1 cellular context compared by ENCODE assay signal in genomic region chr19:19575411-19575810, GRCh38.
TF ChIP-seq lines count a peak whose summit lies in the region.

No MANE protein-coding gene starts in this region.

TF ChIP-seq in SK-N-SH, 30 proteins besides CTCF, POLR2A, EP300 and RAD21 (continued from another document):
- TF ChIP-seq REST (IDR thresholded peaks at IDR 0.05; ENCODE audit: low read depth, low read length) = no peak
- no peak for TF ChIP-seq JUND (IDR thresholded peaks at IDR 0.05)
- no peak for TF ChIP-seq USF1 (IDR thresholded peaks at IDR 0.05; ENCODE audit: borderline replicate concordance, low read depth)
- no peak for TF ChIP-seq USF2 (IDR thresholded peaks at IDR 0.05; ENCODE audit: borderline replicate concordance, low read depth, low read length)
- no peak for TF ChIP-seq RCOR1 (IDR thresholded peaks at IDR 0.05; ENCODE audit: low read length)
- TF ChIP-seq TEAD4 (IDR thresholded peaks at IDR 0.05; ENCODE audit: borderline replicate concordance, insufficient read depth) = no peak
- no peak for TF ChIP-seq YY1 (IDR thresholded peaks at IDR 0.05; ENCODE audit: low read depth)
- TF ChIP-seq FOXM1 (IDR thresholded peaks at IDR 0.05; ENCODE audit: low read depth) = no peak
- no peak for TF ChIP-seq TAF1 (IDR thresholded peaks at IDR 0.05; ENCODE audit: borderline replicate concordance, low read depth, low read length)
- no peak for TF ChIP-seq IRF3 (IDR thresholded peaks at IDR 0.05; ENCODE audit: low read depth, low read length)
- TF ChIP-seq ELF1 (IDR thresholded peaks at IDR 0.05) = no peak
- no peak for TF ChIP-seq EZH2phosphoT487 (IDR thresholded peaks at IDR 0.05; ENCODE audit: borderline replicate concordance, low read depth)
- no peak for TF ChIP-seq MAX (IDR thresholded peaks at IDR 0.05; ENCODE audit: low read depth)
- no peak for TF ChIP-seq TCF12 (IDR thresholded peaks at IDR 0.05)
- TF ChIP-seq CHD2 (IDR thresholded peaks at IDR 0.05; ENCODE audit: low read length, partially characterized antibody) = no peak
- TF ChIP-seq ZBTB33 (IDR thresholded peaks at IDR 0.05; ENCODE audit: borderline replicate concordance, low read depth) = no peak
TF ChIP-seq in SK-N-SH: peak in this region for 0.
